In the genomic region with DNA sequence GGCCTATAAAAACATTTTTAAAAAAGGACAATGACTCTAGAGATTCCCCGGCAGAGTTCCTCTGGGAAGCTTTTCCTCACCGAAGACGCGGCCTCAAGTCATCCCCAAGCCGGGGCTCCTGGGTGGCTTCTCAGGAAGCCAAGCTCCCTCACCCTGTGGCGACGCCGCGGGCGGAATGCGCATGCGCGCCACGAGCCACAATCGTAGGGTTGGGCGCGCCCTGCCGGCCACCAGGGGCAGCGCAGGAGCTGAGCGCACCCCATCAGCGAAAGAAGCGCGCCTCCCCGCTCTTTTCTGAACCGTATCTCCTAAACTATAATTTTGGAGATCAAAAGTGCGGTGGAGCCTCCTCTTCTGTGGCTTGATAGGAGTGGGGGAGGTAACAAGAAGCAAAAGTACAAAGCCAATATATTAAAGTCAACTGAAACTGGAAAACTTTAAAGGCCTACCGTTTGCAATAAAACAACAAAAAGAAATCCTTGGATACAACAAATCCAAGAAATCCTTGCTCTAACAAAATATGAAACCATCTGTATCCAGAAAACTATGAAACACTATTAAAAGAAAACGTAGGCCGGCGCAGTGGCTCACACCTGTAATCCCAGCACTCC, we compare ENCODE assay signal across 8 cellular contexts. TPM values are rescaled to one million over a fixed set of nuclear protein-coding genes. Genes with fewer than 3 reads are reported as not detected.
A peak's percentile ranks its signal among the peaks of the same experiment; 100 is the strongest.
DNase-seq lines count a peak whose midpoint lies in the region; ATAC-seq, FAIRE-seq and TF ChIP-seq lines count a peak whose summit lies in the region.

No MANE protein-coding gene starts in this region.

- H3K4me3 ChIP-seq in GM23338, result peak overlapping the region; percentile 43

- H3K4me1 Mint-ChIP-seq in GM23338 (peaks cover 3% of the 10 kb centered on the region; the same call in 2 of the 3 replicates), naive B cell (peaks cover 9 to 25% (median 21%) of the 10 kb centered on the region in 3 donors)

- H3K9me2 ChIP-seq in GM23338 (ENCODE audit: insufficient read depth), result no peaks in the 10 kb centered on the region

- peaks cover 29% of the 10 kb centered on the region for H3K27me3 ChIP-seq in GM23338 (ENCODE audit: insufficient read depth)

- H2AFZ ChIP-seq in GM23338, result peak overlapping the region; percentile 94; the same call in 1 of the 2 replicates

- H3K4me1 ChIP-seq in GM23338 (ENCODE audit: insufficient read depth), result peaks cover 8% of the 10 kb centered on the region

- no peaks in the 10 kb centered on the region for H3K36me3 ChIP-seq in GM23338 (ENCODE audit: insufficient read depth)

- no peaks in the 10 kb centered on the region for H3K79me2 ChIP-seq in GM23338 (replicated peaks; ENCODE audit: insufficient read depth)

- H3K4me3 Mint-ChIP-seq in GM23338 (peak overlapping the region; percentile 42; the same call in 2 of the 3 replicates), naive B cell (peak overlapping the region; percentile 26 to 73 (median 64))

- H3K27ac ChIP-seq in GM23338 (ENCODE audit: low read depth), result 0 out of 2 replicates have a peak overlapping the region, but pooled peaks have one; percentile 74

- no peaks in the 10 kb centered on the region for H4K20me1 ChIP-seq in GM23338 (replicated peaks; ENCODE audit: insufficient read depth)

- peak; percentile 88 to 93 for TF ChIP-seq CTCF in GM23338 (conservative IDR thresholded peaks at IDR 0.05; ENCODE audit: low read depth in 2 of 2)

- H3K27ac Mint-ChIP-seq in GM23338 (no peak overlapping the region), naive B cell (peak overlapping the region in 3 of 6 donors; percentile 57 to 73 (median 61))

- H3K36me3 Mint-ChIP-seq in GM23338 (ENCODE audit: low read depth) (no peaks in the 10 kb centered on the region), naive B cell (no peaks in the 10 kb centered on the region)

- peak; percentile 19 for ATAC-seq in GM23338
- peak; percentile 3 to 17 for ATAC-seq in naive B cell (ENCODE audit: low read depth in 2 of 2)
- ATAC-seq in GM21360 (IDR thresholded peaks at IDR 0.05; ENCODE audit: unreplicated experiment), result no peak
- ATAC-seq in HG03097 (IDR thresholded peaks at IDR 0.05; ENCODE audit: low FRiP score, unreplicated experiment), result no peak

- peaks cover 12% of the 10 kb centered on the region for H3F3A ChIP-seq in GM23338 (replicated peaks; ENCODE audit: low read depth)

- FAIRE-seq in endometrium (lab: Jason Lieb, UNC), result peak; percentile 15

- no peaks in the 10 kb centered on the region; the same call in 2 of the 3 replicates for H3K9me3 Mint-ChIP-seq in GM23338
- peaks cover 0 to 36% (median 0%) of the 10 kb centered on the region in 7 donors for H3K9me3 Mint-ChIP-seq in naive B cell

- H3K4me2 ChIP-seq in GM23338, result peak overlapping the region; percentile 64

- DNase-seq in GM23338 (ENCODE audit: low spot score) (peak; percentile 88), naive B cell (peak; percentile 76), NCI-H2107 (lab: John Stamatoyannopoulos, UW) (no peak)
- DNase-seq in activated CD8-positive, alpha-beta memory T cell treated with anti-CD3 and anti-CD28 coated beads for 4 hours (ENCODE audit: low read depth in 2 of 2), result peak; percentile 72 to 81
- DNase-seq in stimulated activated CD8-positive, alpha-beta memory T cell treated with anti-CD3 and anti-CD28 coated beads, Interleukin-7, amount 100 ng/mL, for 4 hours (ENCODE audit: low read depth in 2 of 2), result peak; percentile 75 to 83

- H3K27me3 Mint-ChIP-seq in GM23338 (ENCODE audit: insufficient read depth, low read depth, poor library complexity) (peaks cover 27% of the 10 kb centered on the region), naive B cell (peaks cover 0 to 21% (median 9%) of the 10 kb centered on the region in 3 donors)

TF ChIP-seq in GM23338, 12 proteins besides CTCF, POLR2A, EP300 and RAD21:
- TF ChIP-seq ZNF114 (CRISPR knock-in tag; IDR thresholded peaks at IDR 0.05), result no peak
- TF ChIP-seq, protein P1, sequence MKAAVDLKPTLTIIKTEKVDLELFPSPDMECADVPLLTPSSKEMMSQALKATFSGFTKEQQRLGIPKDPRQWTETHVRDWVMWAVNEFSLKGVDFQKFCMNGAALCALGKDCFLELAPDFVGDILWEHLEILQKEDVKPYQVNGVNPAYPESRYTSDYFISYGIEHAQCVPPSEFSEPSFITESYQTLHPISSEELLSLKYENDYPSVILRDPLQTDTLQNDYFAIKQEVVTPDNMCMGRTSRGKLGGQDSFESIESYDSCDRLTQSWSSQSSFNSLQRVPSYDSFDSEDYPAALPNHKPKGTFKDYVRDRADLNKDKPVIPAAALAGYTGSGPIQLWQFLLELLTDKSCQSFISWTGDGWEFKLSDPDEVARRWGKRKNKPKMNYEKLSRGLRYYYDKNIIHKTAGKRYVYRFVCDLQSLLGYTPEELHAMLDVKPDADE (IDR thresholded peaks at IDR 0.05), result no peak
- TF ChIP-seq, protein P2, sequence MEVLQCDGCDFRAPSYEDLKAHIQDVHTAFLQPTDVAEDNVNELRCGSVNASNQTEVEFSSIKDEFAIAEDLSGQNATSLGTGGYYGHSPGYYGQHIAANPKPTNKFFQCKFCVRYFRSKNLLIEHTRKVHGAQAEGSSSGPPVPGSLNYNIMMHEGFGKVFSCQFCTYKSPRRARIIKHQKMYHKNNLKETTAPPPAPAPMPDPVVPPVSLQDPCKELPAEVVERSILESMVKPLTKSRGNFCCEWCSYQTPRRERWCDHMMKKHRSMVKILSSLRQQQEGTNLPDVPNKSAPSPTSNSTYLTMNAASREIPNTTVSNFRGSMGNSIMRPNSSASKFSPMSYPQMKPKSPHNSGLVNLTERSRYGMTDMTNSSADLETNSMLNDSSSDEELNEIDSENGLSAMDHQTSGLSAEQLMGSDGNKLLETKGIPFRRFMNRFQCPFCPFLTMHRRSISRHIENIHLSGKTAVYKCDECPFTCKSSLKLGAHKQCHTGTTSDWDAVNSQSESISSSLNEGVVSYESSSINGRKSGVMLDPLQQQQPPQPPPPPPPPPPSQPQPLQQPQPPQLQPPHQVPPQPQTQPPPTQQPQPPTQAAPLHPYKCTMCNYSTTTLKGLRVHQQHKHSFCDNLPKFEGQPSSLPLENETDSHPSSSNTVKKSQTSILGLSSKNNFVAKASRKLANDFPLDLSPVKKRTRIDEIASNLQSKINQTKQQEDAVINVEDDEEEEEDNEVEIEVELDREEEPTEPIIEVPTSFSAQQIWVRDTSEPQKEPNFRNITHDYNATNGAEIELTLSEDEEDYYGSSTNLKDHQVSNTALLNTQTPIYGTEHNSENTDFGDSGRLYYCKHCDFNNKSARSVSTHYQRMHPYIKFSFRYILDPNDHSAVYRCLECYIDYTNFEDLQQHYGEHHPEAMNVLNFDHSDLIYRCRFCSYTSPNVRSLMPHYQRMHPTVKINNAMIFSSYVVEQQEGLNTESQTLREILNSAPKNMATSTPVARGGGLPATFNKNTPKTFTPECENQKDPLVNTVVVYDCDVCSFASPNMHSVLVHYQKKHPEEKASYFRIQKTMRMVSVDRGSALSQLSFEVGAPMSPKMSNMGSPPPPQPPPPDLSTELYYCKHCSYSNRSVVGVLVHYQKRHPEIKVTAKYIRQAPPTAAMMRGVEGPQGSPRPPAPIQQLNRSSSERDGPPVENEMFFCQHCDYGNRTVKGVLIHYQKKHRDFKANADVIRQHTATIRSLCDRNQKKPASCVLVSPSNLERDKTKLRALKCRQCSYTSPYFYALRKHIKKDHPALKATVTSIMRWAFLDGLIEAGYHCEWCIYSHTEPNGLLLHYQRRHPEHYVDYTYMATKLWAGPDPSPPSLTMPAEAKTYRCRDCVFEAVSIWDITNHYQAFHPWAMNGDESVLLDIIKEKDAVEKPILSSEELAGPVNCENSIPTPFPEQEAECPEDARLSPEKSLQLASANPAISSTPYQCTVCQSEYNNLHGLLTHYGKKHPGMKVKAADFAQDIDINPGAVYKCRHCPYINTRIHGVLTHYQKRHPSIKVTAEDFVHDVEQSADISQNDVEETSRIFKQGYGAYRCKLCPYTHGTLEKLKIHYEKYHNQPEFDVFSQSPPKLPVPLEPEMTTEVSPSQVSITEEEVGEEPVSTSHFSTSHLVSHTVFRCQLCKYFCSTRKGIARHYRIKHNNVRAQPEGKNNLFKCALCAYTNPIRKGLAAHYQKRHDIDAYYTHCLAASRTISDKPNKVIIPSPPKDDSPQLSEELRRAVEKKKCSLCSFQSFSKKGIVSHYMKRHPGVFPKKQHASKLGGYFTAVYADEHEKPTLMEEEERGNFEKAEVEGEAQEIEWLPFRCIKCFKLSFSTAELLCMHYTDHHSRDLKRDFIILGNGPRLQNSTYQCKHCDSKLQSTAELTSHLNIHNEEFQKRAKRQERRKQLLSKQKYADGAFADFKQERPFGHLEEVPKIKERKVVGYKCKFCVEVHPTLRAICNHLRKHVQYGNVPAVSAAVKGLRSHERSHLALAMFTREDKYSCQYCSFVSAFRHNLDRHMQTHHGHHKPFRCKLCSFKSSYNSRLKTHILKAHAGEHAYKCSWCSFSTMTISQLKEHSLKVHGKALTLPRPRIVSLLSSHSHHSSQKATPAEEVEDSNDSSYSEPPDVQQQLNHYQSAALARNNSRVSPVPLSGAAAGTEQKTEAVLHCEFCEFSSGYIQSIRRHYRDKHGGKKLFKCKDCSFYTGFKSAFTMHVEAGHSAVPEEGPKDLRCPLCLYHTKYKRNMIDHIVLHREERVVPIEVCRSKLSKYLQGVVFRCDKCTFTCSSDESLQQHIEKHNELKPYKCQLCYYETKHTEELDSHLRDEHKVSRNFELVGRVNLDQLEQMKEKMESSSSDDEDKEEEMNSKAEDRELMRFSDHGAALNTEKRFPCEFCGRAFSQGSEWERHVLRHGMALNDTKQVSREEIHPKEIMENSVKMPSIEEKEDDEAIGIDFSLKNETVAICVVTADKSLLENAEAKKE (CRISPR knock-in tag; IDR thresholded peaks at IDR 0.05), result no peak
- TF ChIP-seq EZH2phosphoT487 (IDR thresholded peaks at IDR 0.05; ENCODE audit: unreplicated experiment), result no peak
- TF ChIP-seq ZNF331 (CRISPR knock-in tag; IDR thresholded peaks at IDR 0.05; ENCODE audit: low read depth), result no peak
- TF ChIP-seq CREB1 (CRISPR knock-in tag; IDR thresholded peaks at IDR 0.05; ENCODE audit: low read depth), result 0 out of 2 replicates have a peak, but pooled peaks have one; percentile 24
- TF ChIP-seq JUNB (IDR thresholded peaks at IDR 0.05; ENCODE audit: unreplicated experiment), result no peak
- peak; percentile 34 for TF ChIP-seq POLR2AphosphoS5 (IDR thresholded peaks at IDR 0.05; ENCODE audit: low read depth)

RNA-seq across cellular contexts. Expression of gene CHFR, which starts 17.4 kb away (rescaled TPM):
- 42.7 and 47.7 TPM in 2 replicates for total RNA-seq in GM23338 (2014; rRNA removed; shearing (Covaris generic))
- 20.6 and 23.0 TPM in 2 replicates for polyA plus RNA-seq in GM23338 (2016; fragmentation: Nextera tagmentation; extraction: Ambion mirVana)
- 10 to 100 TPM; 15.3 to 27.8 (median 21.1) TPM for polyA plus RNA-seq in naive B cell (ENCODE audit: low read depth in 6 of 6)

RNA-seq across cellular contexts. Expression of gene ZNF605, which starts 51.3 kb away (rescaled TPM):
- total RNA-seq in GM23338 (2014; rRNA removed; shearing (Covaris generic)), result 14.4 and 17.1 TPM in 2 replicates
- polyA plus RNA-seq in GM23338 (2016; fragmentation: Nextera tagmentation; extraction: Ambion mirVana) (10.7 and 13.5 TPM in 2 replicates), naive B cell (ENCODE audit: low read depth in 6 of 6) (1 to 10 TPM in 5 of 6 donors, under 1 TPM in 1; 1.00 to 3.9 (median 2.1) TPM)

Comparison
In these comparisons a context has a peak if more than half of its experiments do, and no peak if none do; other contexts are left out.
1. ATAC-seq: peak in GM23338 (single experiment) and naive B cell (2 of 2); none in GM21360 (single experiment) and HG03097 (single experiment).